9 cellular contexts compared by ENCODE assay signal in the genomic region with DNA sequence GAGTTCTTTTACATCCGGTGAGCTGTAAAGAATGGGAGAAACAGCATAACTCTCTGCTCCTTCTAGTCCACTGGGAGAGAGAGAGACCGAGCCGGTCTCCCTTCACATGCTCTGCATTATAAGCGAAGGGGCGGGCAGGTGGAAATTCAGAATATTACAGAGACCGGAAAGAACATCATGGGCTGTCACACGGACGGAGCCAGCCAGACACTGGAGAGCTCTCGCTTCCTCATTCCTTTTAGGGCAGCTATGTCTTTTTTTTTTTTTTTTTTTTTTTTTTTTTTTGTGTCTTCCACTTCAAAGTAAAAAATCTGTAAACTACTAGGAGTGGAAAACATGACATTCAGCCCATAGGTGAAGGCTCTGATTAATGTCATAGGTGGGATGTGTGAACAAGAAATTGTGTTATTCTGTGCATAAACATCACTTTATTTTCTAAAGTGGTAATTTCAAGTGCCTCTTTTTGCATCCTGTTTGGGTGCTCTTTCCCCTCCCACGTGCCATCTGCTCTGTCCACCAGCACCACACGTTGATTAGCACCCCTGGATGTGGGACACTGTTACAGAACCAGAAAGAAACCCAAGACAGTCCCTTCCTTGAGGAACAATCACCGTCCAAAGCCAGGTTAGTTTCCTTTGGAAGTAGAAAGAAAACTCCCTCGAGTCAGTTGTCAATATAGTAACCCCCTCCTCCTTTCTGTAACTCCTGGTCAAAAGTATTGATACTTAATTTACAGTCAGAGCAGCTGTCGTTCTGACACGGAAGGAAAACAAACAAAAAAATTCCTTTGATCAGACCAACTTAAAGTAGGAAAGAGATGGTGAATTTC. TPM values are rescaled to one million over a fixed set of nuclear protein-coding genes. Genes with fewer than 3 reads are reported as not detected.
DNase-seq lines count a peak whose midpoint lies in the region; ATAC-seq and TF ChIP-seq lines count a peak whose summit lies in the region.
"Had no signal": no experiment of that assay in that cellular context is flagged by ENCODE, and none has a peak within 500 bp of the region (broad histone marks: within the 10 kb centered on the region; RNA-seq: fewer than 3 reads in every experiment).

A gene with protein sequence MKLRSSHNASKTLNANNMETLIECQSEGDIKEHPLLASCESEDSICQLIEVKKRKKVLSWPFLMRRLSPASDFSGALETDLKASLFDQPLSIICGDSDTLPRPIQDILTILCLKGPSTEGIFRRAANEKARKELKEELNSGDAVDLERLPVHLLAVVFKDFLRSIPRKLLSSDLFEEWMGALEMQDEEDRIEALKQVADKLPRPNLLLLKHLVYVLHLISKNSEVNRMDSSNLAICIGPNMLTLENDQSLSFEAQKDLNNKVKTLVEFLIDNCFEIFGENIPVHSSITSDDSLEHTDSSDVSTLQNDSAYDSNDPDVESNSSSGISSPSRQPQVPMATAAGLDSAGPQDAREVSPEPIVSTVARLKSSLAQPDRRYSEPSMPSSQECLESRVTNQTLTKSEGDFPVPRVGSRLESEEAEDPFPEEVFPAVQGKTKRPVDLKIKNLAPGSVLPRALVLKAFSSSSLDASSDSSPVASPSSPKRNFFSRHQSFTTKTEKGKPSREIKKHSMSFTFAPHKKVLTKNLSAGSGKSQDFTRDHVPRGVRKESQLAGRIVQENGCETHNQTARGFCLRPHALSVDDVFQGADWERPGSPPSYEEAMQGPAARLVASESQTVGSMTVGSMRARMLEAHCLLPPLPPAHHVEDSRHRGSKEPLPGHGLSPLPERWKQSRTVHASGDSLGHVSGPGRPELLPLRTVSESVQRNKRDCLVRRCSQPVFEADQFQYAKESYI (minus strand): TSS at position 93 of the 829 bp plus-strand sequence. CDS start 845 bp downstream, outside the sequence.

- H3K36me3 ChIP-seq in psoas muscle (ENCODE audit: insufficient read depth in 1 of 2, low read depth in 1 of 2) (no peaks in the 10 kb centered on the region), urinary bladder (ENCODE audit: insufficient read depth) (peaks cover 2% of the 10 kb centered on the region)

- DNase-seq in DMS53 treated with DMSO at 0.1 percent for 48 hours (lab: John Stamatoyannopoulos, UW; ENCODE audit: unreplicated experiment) (peak; percentile 53), KG1 (lab: John Stamatoyannopoulos, UW) (peak; percentile 69), epithelial cell of esophagus (ENCODE audit: low read depth) (peak; percentile 12), psoas muscle (peak; percentile 54 to 73), T1000 (lab: John Stamatoyannopoulos, UW) (no peak)
- DNase-seq in activated CD4-positive, alpha-beta T cell treated with anti-CD3 and anti-CD28 coated beads, Interleukin-2, amount 10 ng/mL, durations not matched to agents 24 days and 14 days, result peak; percentile 97

- ATAC-seq in GM21360 (IDR thresholded peaks at IDR 0.05; ENCODE audit: unreplicated experiment) (peak; percentile 84), psoas muscle (peak in 2 of 4 donors; percentile 54 to 60)

- H3K27ac Mint-ChIP-seq in activated CD4-positive, alpha-beta T cell treated with anti-CD3 and anti-CD28 coated beads, Interleukin-2, amount 10 ng/mL, durations not matched to agents 24 days and 14 days, result peak within 1 kb of the TSS; percentile 99

- intact Hi-C loops in activated CD4-positive, alpha-beta T cell treated with anti-CD3 and anti-CD28 coated beads, Interleukin-2, amount 10 ng/mL, durations not matched to agents 24 days and 14 days (cut with micrococcal nuclease), result loop anchor here (1.0 to 10.0 kb wide), 8 partner anchors 14 to 930 kb away; partner anchors contain the start of gene WTAP
- intact Hi-C loops in psoas muscle (cut with DNase I), result no loop called here

- H3K4me3 ChIP-seq in epithelial cell of esophagus (ENCODE audit: low read length), result no peak within 1 kb of the TSS
- peak within 1 kb of the TSS; percentile 49 for H3K4me3 ChIP-seq in psoas muscle
- peak within 1 kb of the TSS; percentile 34 for H3K4me3 ChIP-seq in urinary bladder (ENCODE audit: low read depth, low read length)

- H3K27ac ChIP-seq in psoas muscle, result no peak within 1 kb of the TSS
- H3K27ac ChIP-seq in urinary bladder (ENCODE audit: low read depth), result no peak within 1 kb of the TSS

- no peaks in the 10 kb centered on the region for H3K27me3 Mint-ChIP-seq in activated CD4-positive, alpha-beta T cell treated with anti-CD3 and anti-CD28 coated beads, Interleukin-2, amount 10 ng/mL, durations not matched to agents 24 days and 14 days

- H3K4me1 ChIP-seq in psoas muscle (no peaks in the 10 kb centered on the region), urinary bladder (ENCODE audit: insufficient read depth) (no peaks in the 10 kb centered on the region)

- H3K36me3 Mint-ChIP-seq in activated CD4-positive, alpha-beta T cell treated with anti-CD3 and anti-CD28 coated beads, Interleukin-2, amount 10 ng/mL, durations not matched to agents 24 days and 14 days (ENCODE audit: low read depth), result peaks cover 48% of the 10 kb centered on the region

- no peak for TF ChIP-seq CTCF in epithelial cell of esophagus (IDR thresholded peaks at IDR 0.05; ENCODE audit: insufficient read depth, low read depth, low read length, missing control alignments)
- no peak for TF ChIP-seq CTCF in psoas muscle (IDR thresholded peaks at IDR 0.05)

- no peaks in the 10 kb centered on the region for H3K9me3 ChIP-seq in psoas muscle

- peaks cover 0 to 7% (median 2%) of the 10 kb centered on the region in 3 donors for H3K27me3 ChIP-seq in psoas muscle (ENCODE audit: insufficient read depth in 3 of 3, low read length in 2 of 3)

- peak within 1 kb of the TSS; percentile 94 for H3K4me3 Mint-ChIP-seq in activated CD4-positive, alpha-beta T cell treated with anti-CD3 and anti-CD28 coated beads, Interleukin-2, amount 10 ng/mL, durations not matched to agents 24 days and 14 days

- WGBS in psoas muscle, 3 donors, result 24 to 37% (median 26%) methylated on average over 15 of the region's 15 CpGs
- 29% methylated on average over 15 of the region's 15 CpGs for WGBS in urinary bladder

- peaks cover 3% of the 10 kb centered on the region for H3K9me3 Mint-ChIP-seq in activated CD4-positive, alpha-beta T cell treated with anti-CD3 and anti-CD28 coated beads, Interleukin-2, amount 10 ng/mL, durations not matched to agents 24 days and 14 days

- H3K4me1 Mint-ChIP-seq in activated CD4-positive, alpha-beta T cell treated with anti-CD3 and anti-CD28 coated beads, Interleukin-2, amount 10 ng/mL, durations not matched to agents 24 days and 14 days, result peaks cover 59% of the 10 kb centered on the region

RNA-seq across cellular contexts. Expression of the gene that starts here (rescaled TPM):
- 183 and 187 TPM in 2 replicates for total RNA-seq in activated CD4-positive, alpha-beta T cell treated with anti-CD3 and anti-CD28 coated beads, Interleukin-2, amount 10 ng/mL, durations not matched to agents 24 days and 14 days
- total RNA-seq in psoas muscle, result 1 to 10 TPM in 1 of 4 donors, under 1 TPM in 3; 0.42 to 1.2 (median 0.65) TPM
- polyA plus RNA-seq in psoas muscle, result under 1 TPM; 0.06 to 0.13 (median 0.10) TPM
- 2.5 TPM for total RNA-seq in urinary bladder
- 3.5 TPM for polyA plus RNA-seq in urinary bladder
- total RNA-seq: lung microvascular endothelial cell had no signal

Comparison
In these comparisons a context has a peak if more than half of its experiments do, and no peak if none do; other contexts are left out.
1. RNA of the gene that starts here (total RNA-seq): 183 to 187 TPM in activated CD4-positive, alpha-beta T cell treated with anti-CD3 and anti-CD28 coated beads, Interleukin-2, amount 10 ng/mL, durations not matched to agents 24 days and 14 days; 2.5 TPM in urinary bladder (single experiment) and 0.42 to 1.2 TPM in psoas muscle; every median in the first group is over 10 times any median in the second.